8 cellular contexts compared by ENCODE assay signal in genomic region chr7:155738652-155739537, GRCh38.
A peak's percentile ranks its signal among the peaks of the same experiment; 100 is the strongest.
DNase-seq lines count a peak whose midpoint lies in the region; ATAC-seq and FAIRE-seq lines count a peak whose summit lies in the region.

No MANE protein-coding gene starts in this region.

- peaks cover 7 to 28% of the 10 kb centered on the region in 2 donors for H3K36me3 Mint-ChIP-seq in activated naive CD4-positive, alpha-beta T cell treated with anti-CD3 and anti-CD28 coated beads, Interleukin-2, amount 50 U/mL, for 72 hours

- in situ Hi-C loops in ACHN (cut with HindIII; ENCODE audit: low pct_ligation_motif_present, low pct_unique_long_range_greater_than_20kb, low sequenced_read_pairs), result loop anchor here (25.0 kb wide), 1 partner anchor 152 kb away; no protein-coding TSS in a partner anchor

- intact Hi-C loops in Right ventricle myocardium inferior (cut with DNase I), result loop anchor here (2.0 to 10.0 kb wide), 2 partner anchors 84 to 140 kb away; no protein-coding TSS in a partner anchor

- H3K27ac Mint-ChIP-seq in activated naive CD4-positive, alpha-beta T cell treated with anti-CD3 and anti-CD28 coated beads, Interleukin-2, amount 50 U/mL, for 72 hours, result peak overlapping the region; percentile 26 to 30

- DNase-seq in ACHN (peak; percentile 81), HTR-8/SVneo (ENCODE audit: insufficient read length, low spot score) (peak; percentile 11), SK-N-DZ (ENCODE audit: low spot score) (peak; percentile 50), Right ventricle myocardium inferior (ENCODE audit: missing footprints) (peak; percentile 88), pulmonary artery endothelial cell (ENCODE audit: low read depth, low spot score) (peak; percentile 51), NCI-H128 (lab: John Stamatoyannopoulos, UW; ENCODE audit: unreplicated experiment) (no peak)
- peak in 1 of 2 donors; percentile 57 for DNase-seq in activated naive CD4-positive, alpha-beta T cell treated with anti-CD3 and anti-CD28 coated beads, Interleukin-2, amount 50 U/mL, for 72 hours (ENCODE audit: low spot score in 2 of 2)

- ATAC-seq in GM18511 (IDR thresholded peaks at IDR 0.05; ENCODE audit: unreplicated experiment), result peak; percentile 76
- peak; percentile 81 to 85 for ATAC-seq in activated naive CD4-positive, alpha-beta T cell treated with anti-CD3 and anti-CD28 coated beads, Interleukin-2, amount 50 U/mL, for 72 hours
- peak; percentile 67 for ATAC-seq in Right ventricle myocardium inferior

- no peak for FAIRE-seq in HTR-8/SVneo (lab: Jason Lieb, UNC)

- H3K9me3 Mint-ChIP-seq in activated naive CD4-positive, alpha-beta T cell treated with anti-CD3 and anti-CD28 coated beads, Interleukin-2, amount 50 U/mL, for 72 hours, result no peaks in the 10 kb centered on the region
